ENCODE assay signal across 16 cellular contexts in genomic region chr5:10481241-10481932, GRCh38. TPM values are rescaled to one million over a fixed set of nuclear protein-coding genes. Genes with fewer than 3 reads are reported as not detected.
DNase-seq lines count a peak whose midpoint lies in the region; ATAC-seq and TF ChIP-seq lines count a peak whose summit lies in the region.
"Had no signal": no experiment of that assay in that cellular context is flagged by ENCODE, and none has a peak within 500 bp of the region (broad histone marks: within the 10 kb centered on the region; RNA-seq: fewer than 3 reads in every experiment).

No MANE protein-coding gene starts in this region.

- 78% methylated on average over 10 of the region's 10 CpGs for WGBS in right cardiac atrium
- WGBS in right lobe of liver (ENCODE audit: insufficient coverage, low coverage, low lambda C conversion rate, missing lambda C conversion rate): 43% methylated on average over 9 of the region's 10 CpGs

- no peak overlapping the region for H3K4me3 ChIP-seq in right cardiac atrium (ENCODE audit: low read length)
- H3K4me3 ChIP-seq in right atrium auricular region: no peak overlapping the region
- no peak overlapping the region for H3K4me3 ChIP-seq in right lobe of liver
- H3K4me3 ChIP-seq in SJCRH30: no peak overlapping the region
- H3K4me3 ChIP-seq: upper lobe of left lung had no signal

- intact Hi-C loops in right cardiac atrium (cut with DNase I) (no loop called here), right lobe of liver (cut with DNase I) (no loop called here)

- H3K27ac ChIP-seq in right cardiac atrium (ENCODE audit: low read length) (no peak overlapping the region), right atrium auricular region (no peak overlapping the region), RWPE1 (peak overlapping the region; percentile 93; the same call in 1 of the 2 replicates), right lobe of liver (no peak overlapping the region), SJCRH30 (no peak overlapping the region)
- H3K27ac ChIP-seq: KMS-11, upper lobe of left lung had no signal

- TF ChIP-seq CTCF in right atrium auricular region (IDR thresholded peaks at IDR 0.05) (no peak), RWPE1 (conservative IDR thresholded peaks at IDR 0.05; ENCODE audit: low read depth) (no peak), right lobe of liver (IDR thresholded peaks at IDR 0.05) (no peak)

- no peaks in the 10 kb centered on the region for H3K36me3 ChIP-seq in right atrium auricular region
- H3K36me3 ChIP-seq in right lobe of liver: no peaks in the 10 kb centered on the region
- H3K36me3 ChIP-seq in SJCRH30: no peaks in the 10 kb centered on the region
- H3K36me3 ChIP-seq: upper lobe of left lung had no signal

- H3K9me3 ChIP-seq in right cardiac atrium (ENCODE audit: control insufficient read depth, low read length): peaks cover 2% of the 10 kb centered on the region
- no peaks in the 10 kb centered on the region for H3K9me3 ChIP-seq in right atrium auricular region
- H3K9me3 ChIP-seq in right lobe of liver: no peaks in the 10 kb centered on the region
- no peaks in the 10 kb centered on the region for H3K9me3 ChIP-seq in SJCRH30 (replicated peaks)
- H3K9me3 ChIP-seq: upper lobe of left lung had no signal

- DNase-seq in right cardiac atrium (peak in 2 of 3 donors; percentile 3 to 7), right atrium auricular region (ENCODE audit: low spot score) (no peak), RWPE1 (ENCODE audit: low spot score) (no peak), right lobe of liver (no peak), T-helper 9 cell (no peak), SJCRH30 (no peak), NCI-H2171 (lab: John Stamatoyannopoulos, UW) (no peak)
- DNase-seq: CD4-positive, alpha-beta T cell; left cardiac atrium; NCI-H1694; stimulated activated naive CD4-positive, alpha-beta T cell treated with Interleukin-2 at 50 U/mL for 16 hours; upper lobe of left lung had no signal

- no peak for TF ChIP-seq POLR2A in right lobe of liver (IDR thresholded peaks at IDR 0.05)

- H3K27me3 ChIP-seq in right cardiac atrium (ENCODE audit: control insufficient read depth, insufficient read depth): no peaks in the 10 kb centered on the region
- no peaks in the 10 kb centered on the region for H3K27me3 ChIP-seq in right atrium auricular region
- no peaks in the 10 kb centered on the region for H3K27me3 ChIP-seq in right lobe of liver
- H3K27me3 ChIP-seq in SJCRH30: no peaks in the 10 kb centered on the region
- H3K27me3 ChIP-seq: upper lobe of left lung had no signal

- ATAC-seq in right cardiac atrium (no peak), right lobe of liver (peak; percentile 20 to 74 (median 59)), HG02642 (IDR thresholded peaks at IDR 0.05; ENCODE audit: poor library complexity, unreplicated experiment) (no peak)
- ATAC-seq: activated T-helper 17 cell treated with anti-CD3 and anti-CD28 coated beads, Interleukin-2, amount 50 U/mL, for 72 hours; left cardiac atrium had no signal

- POLR2A ChIA-PET in RWPE1 (lab: Yijun Ruan, JAX; ENCODE audit: low non-redundant PET): no interaction called here

- peaks cover 4% of the 10 kb centered on the region for H3K4me1 ChIP-seq in right cardiac atrium (ENCODE audit: control insufficient read depth, insufficient read depth, low read length)
- peaks cover 0 to 24% of the 10 kb centered on the region in 2 donors for H3K4me1 ChIP-seq in right atrium auricular region
- H3K4me1 ChIP-seq in right lobe of liver: no peaks in the 10 kb centered on the region
- H3K4me1 ChIP-seq in SJCRH30: peaks cover 14% of the 10 kb centered on the region

- CTCF ChIA-PET in RWPE1 (lab: Yijun Ruan, JAX): interaction anchor here (0.7 to 1.0 kb wide), 2 partner anchors 146 to 1332 kb away, joined by 4 to 5 read pairs; no protein-coding TSS in a partner anchor

RNA-seq across cellular contexts. Expression of gene ROPN1L, which starts 39.7 kb away (rescaled TPM):
- total RNA-seq in right cardiac atrium (1 to 10 TPM in 2 of 4 donors, under 1 TPM in 2; 0.78 to 1.5 (median 1.1) TPM), right atrium auricular region (1 to 10 TPM in 1 of 2 donors, not detected in 1; 2.2 TPM), right lobe of liver (under 1 TPM in 4 of 6 experiments, not detected in 2; 0.24 to 0.83 (median 0.40) TPM)
- 0.93 TPM for polyA plus RNA-seq in right cardiac atrium
- total RNA-seq in SJCRH30 (2014; rRNA removed; shearing (Covaris generic)): 0.14 TPM in 1 of 2 replicates, not detected in the other
- total RNA-seq: bronchial epithelial cell had no signal

Comparison
In these comparisons a context has a peak if more than half of its experiments do, and no peak if none do; other contexts are left out.
1. DNase-seq: peak in right cardiac atrium (2 of 3); none in right atrium auricular region (single experiment), RWPE1 (single experiment), right lobe of liver (0 of 3), T-helper 9 cell (single experiment), SJCRH30 (0 of 2) and NCI-H2171 (single experiment).
2. ATAC-seq: peak in right lobe of liver (4 of 4); none in right cardiac atrium (0 of 2) and HG02642 (single experiment).